27 cellular contexts compared by ENCODE assay signal in the genomic region with DNA sequence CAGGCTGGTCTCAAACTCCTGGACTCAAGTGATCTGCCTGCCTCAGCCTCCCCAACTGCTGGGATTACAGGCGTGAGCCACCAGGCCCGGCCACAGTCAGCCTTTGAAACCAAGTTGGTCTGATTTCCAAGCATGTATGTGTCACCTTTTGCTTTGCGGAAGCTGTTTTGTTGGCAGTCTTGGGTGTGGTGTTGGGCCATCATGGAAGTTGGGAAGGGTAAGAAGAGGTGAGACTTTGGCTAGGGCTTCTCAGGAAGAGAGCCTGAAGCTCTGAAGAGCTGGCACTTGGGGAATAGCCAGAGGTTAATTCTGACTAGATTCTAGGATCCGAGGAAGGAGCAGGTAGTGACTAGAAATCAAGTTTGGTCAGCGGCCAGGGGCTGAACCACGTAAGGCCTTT. TPM values are rescaled to one million over a fixed set of nuclear protein-coding genes. Genes with fewer than 3 reads are reported as not detected.
"Had no signal": no experiment of that assay in that cellular context is flagged by ENCODE, and none has a peak within 500 bp of the region (broad histone marks: within the 10 kb centered on the region; RNA-seq: fewer than 3 reads in every experiment).

No MANE protein-coding gene starts in this region.

- H3K27ac ChIP-seq: coronary artery, dorsolateral prefrontal cortex, gastrocnemius medialis, neural progenitor cell, suprapubic skin, tibial artery had no signal

- H3K36me3 Mint-ChIP-seq: brain, mesothelial cell of epicardium, naive B cell had no signal

- H3K4me3 Mint-ChIP-seq: activated CD4-positive, alpha-beta T cell treated with anti-CD3 and anti-CD28 coated beads for 36 hours; activated naive CD8-positive, alpha-beta T cell; activated T-cell treated with anti-CD3 and anti-CD28 coated beads, Interleukin-2, amount 50 U/mL, for 72 hours; brain; mesothelial cell of epicardium; naive B cell; neural progenitor cell; T-helper 17 cell had no signal

- DNase-seq: activated CD4-positive, alpha-beta T cell treated with anti-CD3 and anti-CD28 coated beads for 36 hours; activated CD4-positive, alpha-beta T cell treated with anti-CD3 and anti-CD28 coated beads, Interleukin-2, amount 50 U/mL, for 4 hours; activated naive CD4-positive, alpha-beta T cell treated with Interleukin-2 at 50 U/mL for 16 hours; activated T-cell treated with anti-CD3 and anti-CD28 coated beads for 4 hours; activated T-cell treated with anti-CD3 and anti-CD28 coated beads, Interleukin-2, amount 50 U/mL, for 72 hours; aorta; dorsolateral prefrontal cortex; effector memory CD4-positive, alpha-beta T cell; gastrocnemius medialis; glutamatergic neuron; islet precursor cell; left cardiac atrium; naive B cell; occipital lobe; stimulated activated CD4-positive, alpha-beta T cell treated with anti-CD3 and anti-CD28 coated beads, Interleukin-15, amount 100 ng/mL, for 24 hours; stimulated activated CD4-positive, alpha-beta T cell treated with anti-CD3 and anti-CD28 coated beads, Interleukin-2, amount 100 ng/mL, for 24 hours; stimulated activated naive CD4-positive, alpha-beta T cell; T-helper 17 cell; tibial artery had no signal

- ATAC-seq: activated CD4-positive, alpha-beta T cell treated with anti-CD3 and anti-CD28 coated beads for 36 hours; activated T-cell treated with anti-CD3 and anti-CD28 coated beads, Interleukin-2, amount 50 U/mL, for 72 hours; gastrocnemius medialis; left cardiac atrium; right cardiac atrium; T-helper 17 cell had no signal

- H3K27ac Mint-ChIP-seq: activated CD4-positive, alpha-beta T cell treated with anti-CD3 and anti-CD28 coated beads for 36 hours; activated naive CD8-positive, alpha-beta T cell; activated T-cell treated with anti-CD3 and anti-CD28 coated beads, Interleukin-2, amount 50 U/mL, for 72 hours; mesothelial cell of epicardium; naive B cell; neural progenitor cell; T-helper 17 cell had no signal

- H3K27me3 Mint-ChIP-seq: brain had no signal

- H3K9me3 Mint-ChIP-seq: activated T-cell treated with anti-CD3 and anti-CD28 coated beads, Interleukin-2, amount 50 U/mL, for 72 hours; brain; mesothelial cell of epicardium; naive B cell; neural progenitor cell had no signal

RNA-seq across cellular contexts. Expression of a gene that starts 2.8 kb away (rescaled TPM):
- total RNA-seq: cerebellum, gastrocnemius medialis, left cardiac atrium had no signal
